In genomic region chr12:109640961-109641360, GRCh38 we compare ENCODE assay signal across 24 cellular contexts.
"Had no signal": no experiment of that assay in that cellular context is flagged by ENCODE, and none has a peak within 500 bp of the region (broad histone marks: within the 10 kb centered on the region; RNA-seq: fewer than 3 reads in every experiment).

No MANE protein-coding gene starts in this region.

- H3K27ac ChIP-seq: esophagus muscularis mucosa, foreskin keratinocyte, gastroesophageal sphincter, heart left ventricle, hepatocyte, ovary, psoas muscle, skin epidermis, spleen, testis, tibial artery had no signal

- H3K27me3 ChIP-seq: hepatocyte, ovary, testis had no signal

- H3K4me3 ChIP-seq: esophagus muscularis mucosa, gastroesophageal sphincter, heart left ventricle, hepatocyte, lung, ovary, psoas muscle, skin epidermis, spleen, testis, tibial artery had no signal

- H3K36me3 ChIP-seq: esophagus muscularis mucosa, gastroesophageal sphincter, heart left ventricle, ovary, spleen, tibial artery had no signal

- H3K4me2 ChIP-seq: hepatocyte had no signal

- H3K4me1 ChIP-seq: esophagus muscularis mucosa, foreskin keratinocyte, gastroesophageal sphincter, heart left ventricle, psoas muscle, spleen, testis, tibial artery had no signal

- H3K79me2 ChIP-seq: hepatocyte had no signal

- ATAC-seq: foreskin keratinocyte; gastroesophageal sphincter; heart left ventricle; left lobe of liver; natural killer cell; psoas muscle; right cardiac atrium; stimulated activated memory B cell treated with anti-CD40 and anti-IgM and Interleukin-4, amounts not matched to agents 10 μg/mL and 1 μg/mL and 100 μg/mL, for 72 hours; stimulated activated naive CD8-positive, alpha-beta T cell treated with anti-CD3 and anti-CD28 coated beads, Interleukin-15, Interleukin-2, amounts not matched to agents 100 U/mL and 50 U/mL, for 24 hours had no signal

- H2AFZ ChIP-seq: hepatocyte had no signal

- DNase-seq: dermis blood vessel endothelial cell; effector memory CD4-positive, alpha-beta T cell; foreskin keratinocyte; heart left ventricle; kidney; natural killer cell; occipital lobe; ovary; psoas muscle; right cardiac atrium; spleen; stimulated activated CD4-positive, alpha-beta T cell treated with anti-CD3 and anti-CD28 coated beads, Interleukin-4, amount 100 ng/mL, for 4 hours; stimulated activated naive CD8-positive, alpha-beta T cell treated with anti-CD3 and anti-CD28 coated beads, Interleukin-15, Interleukin-2, amounts not matched to agents 100 U/mL and 50 U/mL, for 24 hours; substantia nigra; testis; tibial artery had no signal

- H3K9me3 ChIP-seq: esophagus muscularis mucosa, gastroesophageal sphincter, heart left ventricle, ovary, psoas muscle, spleen, testis, tibial artery had no signal

- FAIRE-seq: endothelial cell of umbilical vein, kidney had no signal
